8 cellular contexts compared by ENCODE assay signal in genomic region chr9:214488-215448, GRCh38. TPM values are rescaled to one million over a fixed set of nuclear protein-coding genes. Genes with fewer than 3 reads are reported as not detected.
A peak's percentile ranks its signal among the peaks of the same experiment; 100 is the strongest.
DNase-seq lines count a peak whose midpoint lies in the region; ATAC-seq and TF ChIP-seq lines count a peak whose summit lies in the region.

TSS of gene DOCK8 (plus strand) at chr9:214865. CDS start at chr9:214977, 112 bp downstream.

- DNase-seq in NCI-H2171 treated with DMSO at 0.1 percent for 48 hours (lab: John Stamatoyannopoulos, UW) = peak; percentile 40
- DNase-seq in activated CD8-positive, alpha-beta memory T cell treated with anti-CD3 and anti-CD28 coated beads, Interleukin-2, amount 50 U/mL, for 1 hour (ENCODE audit: extremely low read depth) = peak; percentile 20
- peak; percentile 76 for DNase-seq in nephron progenitor cell
- no peak for DNase-seq in BE2C

- no peaks in the 10 kb centered on the region for H3K36me3 ChIP-seq in BE2C

- H3K9me3 ChIP-seq in BE2C = no peaks in the 10 kb centered on the region

- H3K4me3 Mint-ChIP-seq in nephron progenitor cell = peak within 1 kb of the TSS; percentile 80

- ATAC-seq in GM18505 (IDR thresholded peaks at IDR 0.05; ENCODE audit: unreplicated experiment) = peak; percentile 89
- ATAC-seq in HG02763 (IDR thresholded peaks at IDR 0.05; ENCODE audit: unreplicated experiment) = peak; percentile 81
- peak; percentile 86 for ATAC-seq in esophagus mucosa

- H3K27ac Mint-ChIP-seq in nephron progenitor cell = no peak within 1 kb of the TSS

- H3K36me3 Mint-ChIP-seq in nephron progenitor cell (ENCODE audit: low read depth) = no peaks in the 10 kb centered on the region

- H3K27me3 ChIP-seq in BE2C = peaks cover 39% of the 10 kb centered on the region

- H3K4me1 Mint-ChIP-seq in nephron progenitor cell = no peaks in the 10 kb centered on the region

- peak; percentile 59 for TF ChIP-seq POLR2A in GM18505 (IDR thresholded peaks at IDR 0.05; ENCODE audit: borderline replicate concordance, extremely low read depth, insufficient read depth, insufficient read length)

- TF ChIP-seq CTCF in nephron progenitor cell (IDR thresholded peaks at IDR 0.05) = peak; percentile 33
- no peak for TF ChIP-seq CTCF in subcutaneous adipose tissue (IDR thresholded peaks at IDR 0.05; ENCODE audit: low read depth)
- TF ChIP-seq CTCF in BE2C (IDR thresholded peaks at IDR 0.05; ENCODE audit: low read depth, low read length) = no peak

- peaks cover 57% of the 10 kb centered on the region for H3K27me3 Mint-ChIP-seq in nephron progenitor cell (ENCODE audit: low read depth, poor library complexity)

- H3K4me1 ChIP-seq in BE2C = no peaks in the 10 kb centered on the region

- no peaks in the 10 kb centered on the region for H3K9me3 Mint-ChIP-seq in nephron progenitor cell

- no peak within 1 kb of the TSS for H3K4me3 ChIP-seq in BE2C (ENCODE audit: low read depth, low read length)

RNA-seq across cellular contexts. Expression of gene DOCK8, which starts in this region (rescaled TPM):
- 11.4 TPM for total RNA-seq in esophagus mucosa
- total RNA-seq in subcutaneous adipose tissue = 10 to 100 TPM; 22.7 to 49.0 (median 36.7) TPM
- 0.54 TPM for polyA plus RNA-seq in BE2C (2012; ENCODE audit: insufficient read depth, insufficient read length, low read depth)
